Comparison of ENCODE assay signal across 22 cellular contexts in genomic region chr4:98581126-98581525, GRCh38.
"Had no signal": no experiment of that assay in that cellular context is flagged by ENCODE, and none has a peak within 500 bp of the region (broad histone marks: within the 10 kb centered on the region; RNA-seq: fewer than 3 reads in every experiment).

No MANE protein-coding gene starts in this region.

- H3K27ac ChIP-seq: esophagus squamous epithelium, gastroesophageal sphincter, hepatocyte, suprapubic skin, tibial artery, upper lobe of left lung had no signal

- H3K9me3 Mint-ChIP-seq: dendritic cell treated with granulocyte-macrophage colony-stimulating factor and Interleukin-4, amounts not matched to agents 40 ng/mL and 50 ng/mL, for 4 days; naive B cell had no signal

- H3K4me3 ChIP-seq: esophagus squamous epithelium, gastroesophageal sphincter, hepatocyte, lung, ovary, suprapubic skin, tibial artery, upper lobe of left lung had no signal

- H3K4me3 Mint-ChIP-seq: dendritic cell treated with granulocyte-macrophage colony-stimulating factor and Interleukin-4, amounts not matched to agents 40 ng/mL and 50 ng/mL, for 4 days; naive B cell had no signal

- H3K36me3 ChIP-seq: esophagus squamous epithelium, gastroesophageal sphincter, ovary, suprapubic skin, tibial artery, upper lobe of left lung had no signal

- H2AFZ ChIP-seq: hepatocyte had no signal

- DNase-seq: cerebellar nuclear complex; esophagus squamous epithelium; foreskin fibroblast; kidney; left cardiac atrium; left ventricle myocardium superior; mesendoderm; naive B cell; ovary; right cardiac atrium; small intestine; stimulated activated CD4-positive, alpha-beta T cell treated with anti-CD3 and anti-CD28 coated beads, Interleukin-12 subunit alpha, Interleukin-12 subunit beta, amount 100 ng/mL, for 4 hours; stimulated activated naive CD4-positive, alpha-beta T cell treated with Interleukin-2 at 50 U/mL for 16 hours; tibial artery; upper lobe of left lung had no signal

- FAIRE-seq: colon, kidney, small intestine had no signal

- H3K27ac Mint-ChIP-seq: dendritic cell treated with granulocyte-macrophage colony-stimulating factor and Interleukin-4, amounts not matched to agents 40 ng/mL and 50 ng/mL, for 4 days; progenitor cell of endocrine pancreas had no signal

- H3K9me3 ChIP-seq: esophagus squamous epithelium, gastroesophageal sphincter, ovary, suprapubic skin, tibial artery, upper lobe of left lung had no signal

- H3K4me2 ChIP-seq: hepatocyte had no signal

- H3K27me3 ChIP-seq: esophagus squamous epithelium, gastroesophageal sphincter, hepatocyte, ovary, suprapubic skin, tibial artery, upper lobe of left lung had no signal

- ATAC-seq: gastroesophageal sphincter, left cardiac atrium, left ventricle myocardium superior, right cardiac atrium had no signal

- H3K27me3 Mint-ChIP-seq: dendritic cell treated with granulocyte-macrophage colony-stimulating factor and Interleukin-4, amounts not matched to agents 40 ng/mL and 50 ng/mL, for 4 days; naive B cell had no signal
